Comparison of ENCODE assay signal across 8 cellular contexts in the genomic region with DNA sequence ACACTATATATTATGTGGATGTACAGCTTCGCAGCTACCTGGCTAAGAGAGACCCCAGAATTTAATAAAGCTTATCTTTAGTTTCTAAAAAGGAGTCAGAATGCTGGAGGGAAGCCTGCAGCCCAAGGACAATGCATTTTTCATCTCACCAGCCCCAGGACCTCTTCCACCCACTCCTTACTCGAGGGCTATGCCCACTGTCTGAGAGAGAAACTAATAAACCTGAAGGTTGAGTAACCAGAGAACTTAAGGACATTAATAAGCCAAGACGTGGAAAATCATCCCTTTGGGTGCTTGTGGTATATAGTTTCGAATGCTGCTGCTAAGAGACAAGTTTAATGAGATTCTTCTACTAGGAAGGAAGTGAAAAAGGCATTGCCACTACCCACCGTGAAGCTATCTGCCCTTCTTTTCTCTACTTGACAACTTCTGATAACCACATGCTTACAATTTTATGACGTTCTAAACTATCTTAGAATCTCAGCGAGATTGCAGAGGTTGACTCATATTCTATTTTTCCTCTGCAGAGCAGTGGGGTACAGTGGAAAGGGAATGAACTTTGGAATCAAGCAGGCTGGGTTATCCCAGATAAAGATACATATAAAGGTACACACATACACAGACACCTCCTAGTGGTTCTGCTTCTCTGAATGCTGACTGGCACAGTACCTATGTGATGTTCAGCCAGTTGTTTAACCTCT. TPM values are rescaled to one million over a fixed set of nuclear protein-coding genes. Genes with fewer than 3 reads are reported as not detected.
DNase-seq lines count a peak whose midpoint lies in the region; ATAC-seq lines count a peak whose summit lies in the region.

No MANE protein-coding gene starts in this region.

- H3K27me3 ChIP-seq in naive thymus-derived CD4-positive, alpha-beta T cell (ENCODE audit: control insufficient read depth in 2 of 2, insufficient read depth in 2 of 2, low read length in 2 of 2) = no peaks in the 10 kb centered on the region
- no peaks in the 10 kb centered on the region for H3K27me3 ChIP-seq in SJCRH30

- peak overlapping the region; percentile 82 for H3K4me3 Mint-ChIP-seq in T-helper 2 cell treated with Interferon-gamma antibody and Interleukin-4, amounts not matched to agents 5 μg/mL and 100 μg/mL, for 36 hours
- peak overlapping the region; percentile 35 to 87 (median 66) for H3K4me3 Mint-ChIP-seq in naive thymus-derived CD4-positive, alpha-beta T cell

- peaks cover 35% of the 10 kb centered on the region for H3K36me3 Mint-ChIP-seq in T-helper 2 cell treated with Interferon-gamma antibody and Interleukin-4, amounts not matched to agents 5 μg/mL and 100 μg/mL, for 36 hours (ENCODE audit: low read depth)
- peaks cover 0 to 22% (median 9%) of the 10 kb centered on the region in 5 donors for H3K36me3 Mint-ChIP-seq in naive thymus-derived CD4-positive, alpha-beta T cell

- peaks cover 26 to 30% of the 10 kb centered on the region in 2 donors for H3K4me1 ChIP-seq in naive thymus-derived CD4-positive, alpha-beta T cell (ENCODE audit: control insufficient read depth in 2 of 2, insufficient read depth in 2 of 2, low read length in 2 of 2)
- peaks cover 5% of the 10 kb centered on the region for H3K4me1 ChIP-seq in SJCRH30

- no peak overlapping the region for H3K27ac ChIP-seq in naive thymus-derived CD4-positive, alpha-beta T cell (ENCODE audit: low read depth, low read length)
- H3K27ac ChIP-seq in SJCRH30 = no peak overlapping the region

- H3K27me3 Mint-ChIP-seq in T-helper 2 cell treated with Interferon-gamma antibody and Interleukin-4, amounts not matched to agents 5 μg/mL and 100 μg/mL, for 36 hours (ENCODE audit: low read depth) = no peaks in the 10 kb centered on the region
- peaks cover 0 to 2% (median 0%) of the 10 kb centered on the region in 5 donors for H3K27me3 Mint-ChIP-seq in naive thymus-derived CD4-positive, alpha-beta T cell

- POLR2A ChIA-PET in naive thymus-derived CD4-positive, alpha-beta T cell (lab: Charles Lee) = interaction anchor here (1.0 kb wide), 1 partner anchor 47 kb away, joined by 3 read pairs; no protein-coding TSS in a partner anchor

- peak overlapping the region; percentile 82 for H3K27ac Mint-ChIP-seq in T-helper 2 cell treated with Interferon-gamma antibody and Interleukin-4, amounts not matched to agents 5 μg/mL and 100 μg/mL, for 36 hours
- H3K27ac Mint-ChIP-seq in naive thymus-derived CD4-positive, alpha-beta T cell = peak overlapping the region; percentile 73 to 87 (median 81)

- no peak overlapping the region for H3K4me3 ChIP-seq in naive thymus-derived CD4-positive, alpha-beta T cell (ENCODE audit: low read length)
- H3K4me3 ChIP-seq in SJCRH30 = no peak overlapping the region

- CTCF ChIA-PET in naive thymus-derived CD4-positive, alpha-beta T cell (lab: Charles Lee) = interaction anchor here (0.6 to 1.2 kb wide), 2 partner anchors 80 to 142 kb away, joined by 3 read pairs; no protein-coding TSS in a partner anchor

- no peaks in the 10 kb centered on the region for H3K9me3 ChIP-seq in naive thymus-derived CD4-positive, alpha-beta T cell (ENCODE audit: control insufficient read depth in 2 of 3, low read length in 3 of 3)
- H3K9me3 ChIP-seq in SJCRH30 (replicated peaks) = no peaks in the 10 kb centered on the region

- in situ Hi-C loops in ACHN (cut with HindIII; ENCODE audit: low pct_ligation_motif_present, low pct_unique_long_range_greater_than_20kb, low sequenced_read_pairs) = no loop called here

- no peaks in the 10 kb centered on the region for H3K9me3 Mint-ChIP-seq in T-helper 2 cell treated with Interferon-gamma antibody and Interleukin-4, amounts not matched to agents 5 μg/mL and 100 μg/mL, for 36 hours
- H3K9me3 Mint-ChIP-seq in naive thymus-derived CD4-positive, alpha-beta T cell = no peaks in the 10 kb centered on the region

- H3K36me3 ChIP-seq in naive thymus-derived CD4-positive, alpha-beta T cell (ENCODE audit: control insufficient read depth in 2 of 3, insufficient read depth in 3 of 3, low read length in 3 of 3) = peaks cover 0 to 5% (median 0%) of the 10 kb centered on the region in 3 experiments
- H3K36me3 ChIP-seq in SJCRH30 = peaks cover 18% of the 10 kb centered on the region

- H3K4me1 Mint-ChIP-seq in T-helper 2 cell treated with Interferon-gamma antibody and Interleukin-4, amounts not matched to agents 5 μg/mL and 100 μg/mL, for 36 hours (ENCODE audit: low read depth) = peaks cover 38% of the 10 kb centered on the region
- H3K4me1 Mint-ChIP-seq in naive thymus-derived CD4-positive, alpha-beta T cell = peaks cover 43 to 60% (median 57%) of the 10 kb centered on the region in 7 donors

- peak; percentile 40 for ATAC-seq in GM18511 (IDR thresholded peaks at IDR 0.05; ENCODE audit: unreplicated experiment)
- ATAC-seq in HG02884 (IDR thresholded peaks at IDR 0.05; ENCODE audit: unreplicated experiment) = peak; percentile 22
- ATAC-seq in naive thymus-derived CD4-positive, alpha-beta T cell = no peak
- no peak for ATAC-seq in GM19328 (IDR thresholded peaks at IDR 0.05; ENCODE audit: unreplicated experiment)

- peak; percentile 30 for DNase-seq in T-helper 2 cell treated with Interferon-gamma antibody and Interleukin-4, amounts not matched to agents 5 μg/mL and 100 μg/mL, for 36 hours (ENCODE audit: low spot score)
- DNase-seq in naive thymus-derived CD4-positive, alpha-beta T cell = peak in 4 of 9 donors; percentile 21 to 34 (median 24)
- DNase-seq in ACHN (no peak), SJCRH30 (no peak), NCI-H345 (lab: John Stamatoyannopoulos, UW) (no peak)

- intact Hi-C loops in naive thymus-derived CD4-positive, alpha-beta T cell (cut with micrococcal nuclease) = loop anchor here (2.0 to 10.0 kb wide), 6 partner anchors 18 to 1672 kb away; partner anchors contain the start of genes KLF3 (in 1 of the 2) and TLR6 (in 1 of the 2)

RNA-seq across cellular contexts. Expression of gene RELL1, which starts 3.3 kb away (rescaled TPM):
- 10 to 100 TPM; 25.5 to 35.2 (median 28.2) TPM for total RNA-seq in naive thymus-derived CD4-positive, alpha-beta T cell
- 1 to 10 TPM; 4.8 to 7.6 TPM for polyA plus RNA-seq in naive thymus-derived CD4-positive, alpha-beta T cell
- total RNA-seq in SJCRH30 (2014; rRNA removed; shearing (Covaris generic)) = 83.7 and 90.9 TPM in 2 replicates

Comparison
In these comparisons a context has a peak if more than half of its experiments do, and no peak if none do; other contexts are left out.
1. ATAC-seq: peak in GM18511 (single experiment) and HG02884 (single experiment); none in naive thymus-derived CD4-positive, alpha-beta T cell (single experiment) and GM19328 (single experiment).